ENCODE assay signal across 8 cellular contexts in genomic region chr10:79905322-79906314, GRCh38. TPM values are rescaled to one million over a fixed set of nuclear protein-coding genes. Genes with fewer than 3 reads are reported as not detected.
DNase-seq lines count a peak whose midpoint lies in the region; ATAC-seq and TF ChIP-seq lines count a peak whose summit lies in the region.

No MANE protein-coding gene starts in this region.

- peak overlapping the region; percentile 89 for H3K4me3 ChIP-seq in GM23338

- TF ChIP-seq CTCF in 22Rv1 (IDR thresholded peaks at IDR 0.05) (no peak), GM23338 (conservative IDR thresholded peaks at IDR 0.05; ENCODE audit: low read depth in 2 of 2) (no peak)

- no peaks in the 10 kb centered on the region for H3F3A ChIP-seq in GM23338 (replicated peaks; ENCODE audit: low read depth)

- H3K4me3 Mint-ChIP-seq in GM23338 = peak overlapping the region; percentile 94
- H3K4me3 Mint-ChIP-seq in activated T-helper 17 cell treated with anti-CD3 and anti-CD28 coated beads, Interleukin-2, amount 50 U/mL, for 72 hours = peak overlapping the region; percentile 89

- H4K20me1 ChIP-seq in GM23338 (replicated peaks; ENCODE audit: insufficient read depth) = no peaks in the 10 kb centered on the region

- no peaks in the 10 kb centered on the region for H3K4me1 ChIP-seq in GM23338 (ENCODE audit: insufficient read depth)

- no peaks in the 10 kb centered on the region; the same call in 2 of the 3 replicates for H3K4me1 Mint-ChIP-seq in GM23338
- peaks cover 8% of the 10 kb centered on the region for H3K4me1 Mint-ChIP-seq in activated T-helper 17 cell treated with anti-CD3 and anti-CD28 coated beads, Interleukin-2, amount 50 U/mL, for 72 hours

- H3K9me3 Mint-ChIP-seq in GM23338 = no peaks in the 10 kb centered on the region
- H3K9me3 Mint-ChIP-seq in activated T-helper 17 cell treated with anti-CD3 and anti-CD28 coated beads, Interleukin-2, amount 50 U/mL, for 72 hours = no peaks in the 10 kb centered on the region

- peak overlapping the region; percentile 91 for H3K4me2 ChIP-seq in GM23338

- H3K36me3 ChIP-seq in GM23338 (ENCODE audit: insufficient read depth) = no peaks in the 10 kb centered on the region

- H3K27ac Mint-ChIP-seq in GM23338 = peak overlapping the region; percentile 47; the same call in 1 of the 2 replicates
- no peak overlapping the region for H3K27ac Mint-ChIP-seq in activated T-helper 17 cell treated with anti-CD3 and anti-CD28 coated beads, Interleukin-2, amount 50 U/mL, for 72 hours

- no peaks in the 10 kb centered on the region for H3K9me2 ChIP-seq in GM23338 (ENCODE audit: insufficient read depth)

- no peak for ATAC-seq in GM23338
- ATAC-seq in activated T-helper 17 cell treated with anti-CD3 and anti-CD28 coated beads, Interleukin-2, amount 50 U/mL, for 72 hours (replicated peaks) = peak; percentile 74
- peak; percentile 24 to 71 for ATAC-seq in left cardiac atrium
- peak; percentile 33 for ATAC-seq in sciatic nerve
- ATAC-seq in GM18511 (IDR thresholded peaks at IDR 0.05; ENCODE audit: unreplicated experiment) = no peak

- peaks cover 22% of the 10 kb centered on the region for H3K27me3 Mint-ChIP-seq in GM23338 (ENCODE audit: insufficient read depth, low read depth, poor library complexity)
- H3K27me3 Mint-ChIP-seq in activated T-helper 17 cell treated with anti-CD3 and anti-CD28 coated beads, Interleukin-2, amount 50 U/mL, for 72 hours = peaks cover 30% of the 10 kb centered on the region

- H3K27me3 ChIP-seq in GM23338 (ENCODE audit: insufficient read depth) = peaks cover 36% of the 10 kb centered on the region

- no peaks in the 10 kb centered on the region for H3K36me3 Mint-ChIP-seq in GM23338 (ENCODE audit: low read depth)
- H3K36me3 Mint-ChIP-seq in activated T-helper 17 cell treated with anti-CD3 and anti-CD28 coated beads, Interleukin-2, amount 50 U/mL, for 72 hours (ENCODE audit: low read depth) = no peaks in the 10 kb centered on the region

- H3K79me2 ChIP-seq in GM23338 (replicated peaks; ENCODE audit: insufficient read depth) = no peaks in the 10 kb centered on the region

- H3K27ac ChIP-seq in 22Rv1 (peak overlapping the region; percentile 50; the same call in 1 of the 2 replicates), GM23338 (ENCODE audit: low read depth) (no peak overlapping the region)

- H2AFZ ChIP-seq in GM23338 = peak overlapping the region; percentile 94

- intact Hi-C loops in left cardiac atrium (cut with DNase I) (no loop called here), sciatic nerve (cut with DNase I) (no loop called here)

- DNase-seq in GM23338 (ENCODE audit: low spot score) = no peak
- no peak for DNase-seq in left cardiac atrium
- no peak for DNase-seq in sciatic nerve (ENCODE audit: low spot score)
- DNase-seq in SIG-M5 (lab: John Stamatoyannopoulos, UW) = no peak
- DNase-seq in GM03348 (ENCODE audit: low spot score) = no peak

TF ChIP-seq in GM23338, 12 proteins besides CTCF, POLR2A, EP300 and RAD21:
- TF ChIP-seq JUNB (IDR thresholded peaks at IDR 0.05; ENCODE audit: unreplicated experiment) (no peak), ZNF331 (CRISPR knock-in tag; IDR thresholded peaks at IDR 0.05; ENCODE audit: low read depth) (no peak), EZH2 (IDR thresholded peaks at IDR 0.05; ENCODE audit: low read depth, unreplicated experiment) (no peak), ZNF462 (CRISPR knock-in tag; IDR thresholded peaks at IDR 0.05) (no peak)

RNA-seq across cellular contexts. Expression of gene SFTPD, which starts 43.3 kb away (rescaled TPM):
- total RNA-seq in GM23338 (2014; rRNA removed; shearing (Covaris generic)) = 0.70 TPM in 1 of 2 replicates, not detected in the other
- polyA plus RNA-seq in GM23338 (2016; fragmentation: Nextera tagmentation; extraction: Ambion mirVana) = 0.23 TPM in 1 of 2 replicates, not detected in the other
- total RNA-seq in activated T-helper 17 cell treated with anti-CD3 and anti-CD28 coated beads, Interleukin-2, amount 50 U/mL, for 72 hours = not detected
- total RNA-seq in left cardiac atrium (under 1 TPM in 1 of 2 donors, not detected in 1; 0.29 TPM), sciatic nerve (0.36 TPM)

Comparison
In these comparisons a context has a peak if more than half of its experiments do, and no peak if none do; other contexts are left out.
1. ATAC-seq: peak in activated T-helper 17 cell treated with anti-CD3 and anti-CD28 coated beads, Interleukin-2, amount 50 U/mL, for 72 hours (single experiment), left cardiac atrium (2 of 2) and sciatic nerve (single experiment); none in GM23338 (single experiment) and GM18511 (single experiment).